In the genomic region with DNA sequence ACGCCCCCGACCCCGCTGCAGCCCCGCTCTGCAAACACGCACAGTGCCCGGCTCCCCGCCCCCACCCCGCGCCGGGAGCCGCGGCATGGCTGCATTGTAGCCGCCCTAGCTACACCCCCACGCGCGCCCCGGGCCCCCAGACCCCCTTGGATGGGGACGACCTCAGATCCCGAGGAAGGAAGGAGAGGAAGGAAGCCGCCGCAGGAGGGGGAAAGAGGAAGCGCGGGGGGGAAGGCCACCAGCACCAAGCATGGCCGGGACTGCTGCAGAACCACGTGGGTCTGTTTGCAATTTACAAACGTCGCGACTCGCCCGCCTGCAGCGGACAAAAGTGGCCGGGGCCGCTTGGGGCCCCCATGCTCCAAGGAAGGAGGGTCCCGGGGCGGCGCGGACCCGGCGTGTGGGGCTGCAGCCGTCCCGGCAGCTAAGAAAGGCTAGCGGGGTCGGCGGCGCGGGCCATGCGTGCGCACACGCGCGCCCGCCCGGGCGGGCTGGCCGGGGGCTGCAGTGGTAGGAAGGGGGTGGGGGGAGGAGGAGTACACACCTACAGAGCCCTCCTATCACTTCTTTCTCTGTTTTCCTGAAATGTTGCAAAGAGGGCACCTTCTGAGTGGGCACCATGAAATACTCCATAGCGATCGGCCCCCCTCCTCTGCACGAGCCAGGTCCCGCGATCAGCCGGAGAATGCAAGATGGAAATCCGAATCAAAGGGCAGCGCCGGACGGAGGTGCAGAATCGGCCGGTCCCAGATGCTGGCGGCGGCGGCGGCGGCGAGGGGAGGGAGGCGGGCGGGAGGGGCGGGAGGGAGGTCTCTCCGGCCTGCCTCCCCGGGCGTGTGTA, we compare ENCODE assay signal across 8 cellular contexts. TPM values are rescaled to one million over a fixed set of nuclear protein-coding genes. Genes with fewer than 3 reads are reported as not detected.
DNase-seq lines count a peak whose midpoint lies in the region; ATAC-seq and TF ChIP-seq lines count a peak whose summit lies in the region.

No MANE protein-coding gene starts in this region.

- H3K4me1 Mint-ChIP-seq in brain = peaks cover 28% of the 10 kb centered on the region

- no peaks in the 10 kb centered on the region for H3K9me3 Mint-ChIP-seq in brain

- H3K9me3 ChIP-seq in NT2/D1 (ENCODE audit: insufficient read depth, low read length) = no peaks in the 10 kb centered on the region
- no peaks in the 10 kb centered on the region for H3K9me3 ChIP-seq in iPS-15b (ENCODE audit: control insufficient read depth, insufficient read depth, low read length)

- H3K36me3 ChIP-seq in NT2/D1 (ENCODE audit: insufficient read depth, insufficient read length, low read length) (peaks cover 12% of the 10 kb centered on the region), iPS-15b (ENCODE audit: control insufficient read depth, insufficient read depth, low read length) (no peaks in the 10 kb centered on the region)

- DNase-seq in activated naive CD4-positive, alpha-beta T cell (lab: John Stamatoyannopoulos, UW) = peak in 3 of 4 experiments; percentile 46 to 65 (median 60)
- no peak for DNase-seq in activated naive CD4-positive, alpha-beta T cell treated with anti-CD3 and anti-CD28 coated beads, Interleukin-2, amount 50 U/mL, for 16 hours
- peak; percentile 15 for DNase-seq in NT2/D1 (ENCODE audit: low read depth, low spot score)
- DNase-seq in sciatic nerve (ENCODE audit: low spot score) = peak; percentile 80

- peaks cover 6% of the 10 kb centered on the region for H3K36me3 Mint-ChIP-seq in brain

- H3K27ac Mint-ChIP-seq in brain = peak overlapping the region; percentile 92 to 98 (median 98)

- H3K4me3 Mint-ChIP-seq in brain = peak overlapping the region; percentile 93 to 99 (median 93)

- H3K27me3 ChIP-seq in NT2/D1 (ENCODE audit: insufficient read depth, insufficient read length) = no peaks in the 10 kb centered on the region
- no peaks in the 10 kb centered on the region for H3K27me3 ChIP-seq in iPS-15b (ENCODE audit: control insufficient read depth, insufficient read depth, low read length)

- H3K4me3 ChIP-seq in NT2/D1 (ENCODE audit: insufficient read length, low read depth) (peak overlapping the region; percentile 83), iPS-15b (ENCODE audit: low read depth, low read length) (peak overlapping the region; percentile 77)

- TF ChIP-seq CTCF in brain (conservative IDR thresholded peaks at IDR 0.05) = no peak

- H3K27me3 Mint-ChIP-seq in brain = peaks cover 2% of the 10 kb centered on the region

- H3K9ac ChIP-seq in NT2/D1 (ENCODE audit: insufficient read length, low read depth) = peak overlapping the region; percentile 98
- H3K9ac ChIP-seq in iPS-15b (ENCODE audit: low read depth, low read length) = peak overlapping the region; percentile 73

- ATAC-seq in HG02870 (IDR thresholded peaks at IDR 0.05; ENCODE audit: unreplicated experiment) = peak; percentile 7
- ATAC-seq in sciatic nerve = peak; percentile 1
- ATAC-seq in GM19324 (IDR thresholded peaks at IDR 0.05; ENCODE audit: low FRiP score, unreplicated experiment) = no peak

- intact Hi-C loops in sciatic nerve (cut with DNase I) = loop anchor here (10.0 kb wide), 1 partner anchor 132 kb away; no protein-coding TSS in a partner anchor

- peaks cover 3% of the 10 kb centered on the region for H3K4me1 ChIP-seq in NT2/D1 (ENCODE audit: insufficient read depth, insufficient read length)
- H3K4me1 ChIP-seq in iPS-15b (ENCODE audit: control insufficient read depth, insufficient read depth, low read length) = peaks cover 2% of the 10 kb centered on the region

RNA-seq across cellular contexts. Expression of gene TFAP4, which starts 0.5 kb away (rescaled TPM):
- 12.2 TPM for polyA plus RNA-seq in brain (ENCODE audit: insufficient read depth, low read depth, low replicate concordance)
- total RNA-seq in sciatic nerve = 12.7 TPM

RNA-seq across cellular contexts. Expression of gene SRL, which starts 30.5 kb away (rescaled TPM):
- 3.7 TPM for polyA plus RNA-seq in brain (ENCODE audit: insufficient read depth, low read depth, low replicate concordance)
- 1.9 TPM for total RNA-seq in sciatic nerve

RNA-seq across cellular contexts. Expression of gene GLIS2, which starts 43.5 kb away (rescaled TPM):
- polyA plus RNA-seq in brain (ENCODE audit: insufficient read depth, low read depth, low replicate concordance) = 17.2 TPM
- total RNA-seq in sciatic nerve = 39.4 TPM
